Comparison of ENCODE assay signal across 8 cellular contexts in the genomic region with DNA sequence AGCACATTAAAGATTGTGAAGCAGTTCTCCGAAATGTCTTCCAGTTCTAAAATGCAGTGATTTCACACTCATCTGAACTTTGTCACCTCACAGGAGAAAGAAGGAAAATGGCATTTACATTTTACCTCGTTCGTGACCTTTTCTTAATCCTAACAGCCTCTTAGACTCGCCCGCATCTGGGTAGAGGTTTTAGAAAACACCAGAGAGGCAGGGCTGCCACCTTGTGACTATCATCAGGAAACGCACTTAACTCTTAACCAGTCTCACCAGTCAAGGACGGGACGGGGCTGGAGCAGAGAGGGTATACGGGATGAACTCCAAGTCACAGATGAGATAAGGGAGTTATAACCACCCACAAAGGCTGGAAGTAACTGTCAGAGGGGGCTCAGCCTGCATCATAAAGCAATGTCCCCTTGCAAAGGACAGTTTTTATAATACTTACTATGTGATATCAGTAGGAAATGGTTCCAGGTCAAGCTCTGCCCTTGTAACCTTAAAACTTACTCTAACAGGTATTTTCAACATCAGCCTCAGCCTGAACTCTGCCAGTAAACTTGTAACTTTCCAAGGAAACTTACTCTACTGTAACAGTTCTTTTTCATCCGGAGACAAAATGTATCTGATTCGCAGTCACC. TPM values are rescaled to one million over a fixed set of nuclear protein-coding genes. Genes with fewer than 3 reads are reported as not detected.
A peak's percentile ranks its signal among the peaks of the same experiment; 100 is the strongest.
DNase-seq lines count a peak whose midpoint lies in the region; ATAC-seq lines count a peak whose summit lies in the region.

No MANE protein-coding gene starts in this region.

- no peak overlapping the region for H3K27ac Mint-ChIP-seq in CD8-positive, alpha-beta memory T cell

- POLR2A ChIA-PET in CD8-positive, alpha-beta memory T cell (lab: Charles Lee) = no interaction called here

- H3K36me3 Mint-ChIP-seq in CD8-positive, alpha-beta memory T cell = no peaks in the 10 kb centered on the region

- no peaks in the 10 kb centered on the region for H3K4me1 ChIP-seq in CD8-positive, alpha-beta memory T cell (ENCODE audit: insufficient read depth, low read length)

- no peak for ATAC-seq in HG02852 (IDR thresholded peaks at IDR 0.05; ENCODE audit: unreplicated experiment)
- ATAC-seq in HG02759 (IDR thresholded peaks at IDR 0.05; ENCODE audit: unreplicated experiment) = no peak

- CTCF ChIA-PET in CD8-positive, alpha-beta memory T cell (lab: Charles Lee) = interaction anchor here (1.3 to 1.4 kb wide), 2 partner anchors 28 to 107 kb away, joined by 3 read pairs; no protein-coding TSS in a partner anchor

- H3K9me3 ChIP-seq in CD8-positive, alpha-beta memory T cell (ENCODE audit: low read length) = no peaks in the 10 kb centered on the region

- H3K27ac ChIP-seq in CD8-positive, alpha-beta memory T cell (ENCODE audit: low read depth, low read length) = no peak overlapping the region

- peak in 4 of 5 donors; percentile 5 to 34 (median 12) for DNase-seq in CD8-positive, alpha-beta memory T cell
- peak; percentile 28 for DNase-seq in HT1080 (ENCODE audit: low read depth)
- DNase-seq in NOMO-1 treated with DMSO at 0.1 percent for 48 hours (lab: John Stamatoyannopoulos, UW; ENCODE audit: unreplicated experiment) = peak; percentile 75
- peak; percentile 34 for DNase-seq in activated T-cell treated with anti-CD3 and anti-CD28 coated beads for 4 hours
- peak; percentile 13 for DNase-seq in fibroblast of the conjunctiva (ENCODE audit: low read depth)
- DNase-seq in retina = peak; percentile 24

- no peaks in the 10 kb centered on the region for H3K9me3 Mint-ChIP-seq in CD8-positive, alpha-beta memory T cell

- H3K4me3 ChIP-seq in CD8-positive, alpha-beta memory T cell (ENCODE audit: low read length) = no peak overlapping the region

- H3K27me3 Mint-ChIP-seq in CD8-positive, alpha-beta memory T cell = peaks cover 39 to 53% of the 10 kb centered on the region in 2 donors

- H3K4me3 Mint-ChIP-seq in CD8-positive, alpha-beta memory T cell = no peak overlapping the region

- peaks cover 3 to 10% (median 6%) of the 10 kb centered on the region in 3 donors for H3K4me1 Mint-ChIP-seq in CD8-positive, alpha-beta memory T cell

- peaks cover 7% of the 10 kb centered on the region for H3K27me3 ChIP-seq in CD8-positive, alpha-beta memory T cell (ENCODE audit: insufficient read depth, low read length, poor library complexity, severe bottlenecking)

- no peaks in the 10 kb centered on the region for H3K36me3 ChIP-seq in CD8-positive, alpha-beta memory T cell (ENCODE audit: insufficient read depth, low read length)

RNA-seq across cellular contexts. Expression of a gene that starts 8.6 kb away (rescaled TPM):
- total RNA-seq in CD8-positive, alpha-beta memory T cell = not detected
- polyA plus RNA-seq in CD8-positive, alpha-beta memory T cell = not detected
- not detected in 2 replicates for total RNA-seq in HT1080 (2014; rRNA removed; shearing (Covaris generic))
- polyA plus RNA-seq in HT1080 (2015; cell fraction: cytosol; rRNA removed) = not detected in 2 replicates
- polyA plus RNA-seq in HT1080 (2015; cell fraction: nucleus; rRNA removed) = not detected in 2 replicates

RNA-seq across cellular contexts. Expression of a gene that starts 38.3 kb away (rescaled TPM):
- not detected for total RNA-seq in CD8-positive, alpha-beta memory T cell
- not detected for polyA plus RNA-seq in CD8-positive, alpha-beta memory T cell
- total RNA-seq in HT1080 (2014; rRNA removed; shearing (Covaris generic)) = not detected in 2 replicates
- not detected in 2 replicates for polyA plus RNA-seq in HT1080 (2015; cell fraction: cytosol; rRNA removed)
- polyA plus RNA-seq in HT1080 (2015; cell fraction: nucleus; rRNA removed) = not detected in 2 replicates

RNA-seq across cellular contexts. Expression of a gene that starts 49.7 kb away (rescaled TPM):
- not detected for total RNA-seq in CD8-positive, alpha-beta memory T cell
- not detected for polyA plus RNA-seq in CD8-positive, alpha-beta memory T cell
- total RNA-seq in HT1080 (2014; rRNA removed; shearing (Covaris generic)) = not detected in 2 replicates
- not detected in 2 replicates for polyA plus RNA-seq in HT1080 (2015; cell fraction: cytosol; rRNA removed)
- not detected in 2 replicates for polyA plus RNA-seq in HT1080 (2015; cell fraction: nucleus; rRNA removed)

RNA-seq across cellular contexts. Expression of a gene that starts 58.6 kb away (rescaled TPM):
- total RNA-seq in CD8-positive, alpha-beta memory T cell = not detected
- not detected for polyA plus RNA-seq in CD8-positive, alpha-beta memory T cell
- total RNA-seq in HT1080 (2014; rRNA removed; shearing (Covaris generic)) = not detected in 2 replicates
- polyA plus RNA-seq in HT1080 (2015; cell fraction: cytosol; rRNA removed) = not detected in 2 replicates
- not detected in 2 replicates for polyA plus RNA-seq in HT1080 (2015; cell fraction: nucleus; rRNA removed)

Comparison
In these comparisons a context has a peak if more than half of its experiments do, and no peak if none do; other contexts are left out.
1. DNase-seq: peak in every context shown above with its lines; median percentile 75 in NOMO-1 treated with DMSO at 0.1 percent for 48 hours; 34 in activated T-cell treated with anti-CD3 and anti-CD28 coated beads for 4 hours; 28 in HT1080; 24 in retina; 13 in fibroblast of the conjunctiva; 12 in CD8-positive, alpha-beta memory T cell.